In genomic region chr7:97075928-97076327, GRCh38 we compare ENCODE assay signal across 2 cellular contexts.
TF ChIP-seq lines count a peak whose summit lies in the region.

No MANE protein-coding gene starts in this region.

TF ChIP-seq in HCT116, 20 proteins besides CTCF, POLR2A, EP300 and RAD21:
- TF ChIP-seq FOSL1 (IDR thresholded peaks at IDR 0.05; ENCODE audit: low read depth) (no peak), JUND (IDR thresholded peaks at IDR 0.05) (no peak), POLR2AphosphoS5 (IDR thresholded peaks at IDR 0.05; ENCODE audit: low read depth, low read length) (no peak), EZH2 (IDR thresholded peaks at IDR 0.05) (no peak), EZH2phosphoT487 (IDR thresholded peaks at IDR 0.05; ENCODE audit: borderline replicate concordance) (no peak), ATF3 (IDR thresholded peaks at IDR 0.05) (no peak), CEBPB (IDR thresholded peaks at IDR 0.05; ENCODE audit: low read depth) (no peak), TCF7L2 (IDR thresholded peaks at IDR 0.05; ENCODE audit: borderline replicate concordance, extremely low read depth, insufficient read depth, insufficient read length) (no peak)

TF ChIP-seq in WTC11, 78 proteins besides CTCF, POLR2A, EP300 and RAD21:
- TF ChIP-seq NFYB (CRISPR knock-in tag; conservative IDR thresholded peaks at IDR 0.05; ENCODE audit: low read depth): no peak
- TF ChIP-seq, protein P1, sequence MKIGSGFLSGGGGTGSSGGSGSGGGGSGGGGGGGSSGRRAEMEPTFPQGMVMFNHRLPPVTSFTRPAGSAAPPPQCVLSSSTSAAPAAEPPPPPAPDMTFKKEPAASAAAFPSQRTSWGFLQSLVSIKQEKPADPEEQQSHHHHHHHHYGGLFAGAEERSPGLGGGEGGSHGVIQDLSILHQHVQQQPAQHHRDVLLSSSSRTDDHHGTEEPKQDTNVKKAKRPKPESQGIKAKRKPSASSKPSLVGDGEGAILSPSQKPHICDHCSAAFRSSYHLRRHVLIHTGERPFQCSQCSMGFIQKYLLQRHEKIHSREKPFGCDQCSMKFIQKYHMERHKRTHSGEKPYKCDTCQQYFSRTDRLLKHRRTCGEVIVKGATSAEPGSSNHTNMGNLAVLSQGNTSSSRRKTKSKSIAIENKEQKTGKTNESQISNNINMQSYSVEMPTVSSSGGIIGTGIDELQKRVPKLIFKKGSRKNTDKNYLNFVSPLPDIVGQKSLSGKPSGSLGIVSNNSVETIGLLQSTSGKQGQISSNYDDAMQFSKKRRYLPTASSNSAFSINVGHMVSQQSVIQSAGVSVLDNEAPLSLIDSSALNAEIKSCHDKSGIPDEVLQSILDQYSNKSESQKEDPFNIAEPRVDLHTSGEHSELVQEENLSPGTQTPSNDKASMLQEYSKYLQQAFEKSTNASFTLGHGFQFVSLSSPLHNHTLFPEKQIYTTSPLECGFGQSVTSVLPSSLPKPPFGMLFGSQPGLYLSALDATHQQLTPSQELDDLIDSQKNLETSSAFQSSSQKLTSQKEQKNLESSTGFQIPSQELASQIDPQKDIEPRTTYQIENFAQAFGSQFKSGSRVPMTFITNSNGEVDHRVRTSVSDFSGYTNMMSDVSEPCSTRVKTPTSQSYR (CRISPR knock-in tag; IDR thresholded peaks at IDR 0.05): no peak
- TF ChIP-seq ZNF423 (CRISPR knock-in tag; IDR thresholded peaks at IDR 0.05): no peak
- no peak for TF ChIP-seq E2F4 (CRISPR knock-in tag; IDR thresholded peaks at IDR 0.05; ENCODE audit: borderline replicate concordance, low read depth)
- no peak for TF ChIP-seq ELF4 (CRISPR knock-in tag; IDR thresholded peaks at IDR 0.05; ENCODE audit: low read depth)
- no peak for TF ChIP-seq MAX (CRISPR knock-in tag; IDR thresholded peaks at IDR 0.05)
- TF ChIP-seq PRRX2 (CRISPR knock-in tag; IDR thresholded peaks at IDR 0.05): no peak
- TF ChIP-seq STAT6 (CRISPR knock-in tag; conservative IDR thresholded peaks at IDR 0.05; ENCODE audit: low read depth): no peak
- TF ChIP-seq, protein P2, sequence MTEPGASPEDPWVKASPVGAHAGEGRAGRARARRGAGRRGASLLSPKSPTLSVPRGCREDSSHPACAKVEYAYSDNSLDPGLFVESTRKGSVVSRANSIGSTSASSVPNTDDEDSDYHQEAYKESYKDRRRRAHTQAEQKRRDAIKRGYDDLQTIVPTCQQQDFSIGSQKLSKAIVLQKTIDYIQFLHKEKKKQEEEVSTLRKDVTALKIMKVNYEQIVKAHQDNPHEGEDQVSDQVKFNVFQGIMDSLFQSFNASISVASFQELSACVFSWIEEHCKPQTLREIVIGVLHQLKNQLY (CRISPR knock-in tag; IDR thresholded peaks at IDR 0.05): no peak
- TF ChIP-seq, protein P3, sequence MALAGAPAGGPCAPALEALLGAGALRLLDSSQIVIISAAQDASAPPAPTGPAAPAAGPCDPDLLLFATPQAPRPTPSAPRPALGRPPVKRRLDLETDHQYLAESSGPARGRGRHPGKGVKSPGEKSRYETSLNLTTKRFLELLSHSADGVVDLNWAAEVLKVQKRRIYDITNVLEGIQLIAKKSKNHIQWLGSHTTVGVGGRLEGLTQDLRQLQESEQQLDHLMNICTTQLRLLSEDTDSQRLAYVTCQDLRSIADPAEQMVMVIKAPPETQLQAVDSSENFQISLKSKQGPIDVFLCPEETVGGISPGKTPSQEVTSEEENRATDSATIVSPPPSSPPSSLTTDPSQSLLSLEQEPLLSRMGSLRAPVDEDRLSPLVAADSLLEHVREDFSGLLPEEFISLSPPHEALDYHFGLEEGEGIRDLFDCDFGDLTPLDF (CRISPR knock-in tag; IDR thresholded peaks at IDR 0.05): no peak
- TF ChIP-seq ETV6 (CRISPR knock-in tag; IDR thresholded peaks at IDR 0.05): no peak
- TF ChIP-seq, protein P4, sequence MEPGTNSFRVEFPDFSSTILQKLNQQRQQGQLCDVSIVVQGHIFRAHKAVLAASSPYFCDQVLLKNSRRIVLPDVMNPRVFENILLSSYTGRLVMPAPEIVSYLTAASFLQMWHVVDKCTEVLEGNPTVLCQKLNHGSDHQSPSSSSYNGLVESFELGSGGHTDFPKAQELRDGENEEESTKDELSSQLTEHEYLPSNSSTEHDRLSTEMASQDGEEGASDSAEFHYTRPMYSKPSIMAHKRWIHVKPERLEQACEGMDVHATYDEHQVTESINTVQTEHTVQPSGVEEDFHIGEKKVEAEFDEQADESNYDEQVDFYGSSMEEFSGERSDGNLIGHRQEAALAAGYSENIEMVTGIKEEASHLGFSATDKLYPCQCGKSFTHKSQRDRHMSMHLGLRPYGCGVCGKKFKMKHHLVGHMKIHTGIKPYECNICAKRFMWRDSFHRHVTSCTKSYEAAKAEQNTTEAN (CRISPR knock-in tag; IDR thresholded peaks at IDR 0.05): no peak
- TF ChIP-seq CREB1 (CRISPR knock-in tag; IDR thresholded peaks at IDR 0.05): no peak
- TF ChIP-seq USF1 (CRISPR knock-in tag; IDR thresholded peaks at IDR 0.05): no peak
- no peak for TF ChIP-seq CREM (CRISPR knock-in tag; IDR thresholded peaks at IDR 0.05)
- TF ChIP-seq FOXP1 (CRISPR knock-in tag; IDR thresholded peaks at IDR 0.05; ENCODE audit: borderline replicate concordance): no peak
- TF ChIP-seq NR3C1 (CRISPR knock-in tag; conservative IDR thresholded peaks at IDR 0.05; ENCODE audit: low read depth): no peak
